ENCODE assay signal across 8 cellular contexts in the genomic region with DNA sequence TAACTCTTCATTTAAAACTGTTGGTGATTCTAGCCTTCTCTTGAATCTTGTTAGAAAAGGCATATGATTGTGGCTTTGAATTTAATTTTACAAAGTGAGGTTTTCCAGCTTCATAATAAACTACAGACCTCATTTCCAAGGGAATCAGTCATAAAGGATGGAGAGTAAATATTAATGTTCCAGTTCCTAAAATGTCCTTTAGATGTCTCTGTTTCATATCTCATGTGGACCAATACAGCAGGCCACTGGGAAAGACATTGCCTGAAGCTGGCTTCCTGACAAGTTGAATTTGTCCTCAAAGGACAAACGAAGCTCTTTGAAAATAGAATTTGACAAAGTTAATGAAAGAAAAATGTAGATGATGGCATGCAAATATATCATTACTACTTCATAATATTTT.
DNase-seq lines count a peak whose midpoint lies in the region; ATAC-seq and TF ChIP-seq lines count a peak whose summit lies in the region.

No MANE protein-coding gene starts in this region.

- no peak overlapping the region for H3K9ac ChIP-seq in HCT116 (ENCODE audit: low read length)

- TF ChIP-seq RAD21 in HCT116 (IDR thresholded peaks at IDR 0.05; ENCODE audit: low read depth), result peak; percentile 80

- H3K27me3 ChIP-seq in HCT116 (ENCODE audit: insufficient read depth, low read length), result no peaks in the 10 kb centered on the region

- no peaks in the 10 kb centered on the region for H3K27me3 Mint-ChIP-seq in Calu3 (ENCODE audit: unreplicated experiment)

- BruUV-seq in Calu3 (replicated peaks; lab: Mats Ljungman, UMichigan) (no TSS peak), HCT116 (replicated peaks; lab: Mats Ljungman, UMichigan) (no TSS peak)

- no peak for TF ChIP-seq POLR2A in HCT116 (IDR thresholded peaks at IDR 0.05; ENCODE audit: borderline replicate concordance, extremely low read depth, insufficient read depth, insufficient read length)

- H3K4me3 Mint-ChIP-seq in Calu3 (ENCODE audit: low read depth, unreplicated experiment), result no peak overlapping the region

- POLR2A ChIA-PET in HCT116 (lab: Charles Lee), result no interaction called here

- intact Hi-C loops in Calu3 (cut with micrococcal nuclease; ENCODE audit: unreplicated experiment) (loop anchor here (5.0 to 10.0 kb wide), 4 partner anchors 309 to 751 kb away; no protein-coding TSS in a partner anchor), HCT116 (cut with micrococcal nuclease) (loop anchor here (1.0 to 10.0 kb wide), 4 partner anchors 308 to 779 kb away; no protein-coding TSS in a partner anchor)

- H3K4me3 ChIP-seq in HCT116 (replicated peaks in 1 of 2; ENCODE audit: low read depth in 1 of 2, low read length in 2 of 2), result no peak overlapping the region

- H3K4me1 ChIP-seq in HCT116 (ENCODE audit: control insufficient read depth in 1 of 2, insufficient read depth in 2 of 2, low read length in 2 of 2), result peaks cover 0 to 4% of the 10 kb centered on the region in 2 experiments; a peak in 1 of 4 replicates

- peaks cover 35% of the 10 kb centered on the region for H3K4me1 Mint-ChIP-seq in Calu3 (ENCODE audit: low read depth, unreplicated experiment)

- no peaks in the 10 kb centered on the region for H3K36me3 ChIP-seq in HCT116 (ENCODE audit: control insufficient read depth in 1 of 2, insufficient read depth in 2 of 2, low read length in 2 of 2)

- no peaks in the 10 kb centered on the region for H3K79me2 ChIP-seq in HCT116 (ENCODE audit: insufficient read depth, low read length)

- H3K27ac Mint-ChIP-seq in Calu3 (ENCODE audit: unreplicated experiment), result no peak overlapping the region

- ATAC-seq in HCT116 (peak; percentile 87), GM21515 (IDR thresholded peaks at IDR 0.05; ENCODE audit: unreplicated experiment) (no peak)

- H3K27ac ChIP-seq in HCT116 (ENCODE audit: low read depth, low read length), result no peak overlapping the region

- TF ChIP-seq CTCF in Calu3 (IDR thresholded peaks at IDR 0.05; ENCODE audit: unreplicated experiment) (peak; percentile 22), HCT116 (IDR thresholded peaks at IDR 0.05 in 2 of 3, conservative IDR thresholded peaks at IDR 0.05 in 1 of 3; ENCODE audit: borderline replicate concordance in 1 of 3, insufficient read depth in 1 of 3, low read depth in 2 of 3, low read length in 2 of 3) (peak; percentile 24 to 63 (median 53); a peak in 3 of 6 replicates)

- CTCF ChIA-PET in Calu3 (lab: Charles Lee) (interaction anchor here (0.6 to 1.9 kb wide), 6 partner anchors 30 to 506 kb away, joined by 3 to 5 read pairs (median 4); no protein-coding TSS in a partner anchor), HCT116 (lab: Charles Lee) (interaction anchor here (0.6 to 2.5 kb wide), 17 partner anchors 16 to 1374 kb away, joined by 3 to 16 read pairs (median 4); partner anchors contain the start of gene IL15)

- no peaks in the 10 kb centered on the region for H4K20me1 ChIP-seq in HCT116 (ENCODE audit: insufficient read depth)

- no peak overlapping the region for H3K4me2 ChIP-seq in HCT116 (ENCODE audit: low read length)

- DNase-seq in Calu3 (no peak), HCT116 (ENCODE audit: low read depth, low spot score) (peak; percentile 24), NCI-H748 (lab: John Stamatoyannopoulos, UW; ENCODE audit: unreplicated experiment) (peak; percentile 54), dermis microvascular lymphatic vessel endothelial cell (ENCODE audit: low read depth in 2 of 2) (peak; percentile 40 to 70), midbrain (lab: John Stamatoyannopoulos, UW) (peak; percentile 66), cortex of kidney (lab: John Stamatoyannopoulos, UW) (no peak), NCI-H1048 (lab: John Stamatoyannopoulos, UW) (no peak)

- H3K9me3 ChIP-seq in HCT116 (ENCODE audit: control insufficient read depth in 1 of 2, insufficient read depth in 1 of 2, low read depth in 1 of 2, low read length in 2 of 2), result no peaks in the 10 kb centered on the region

- H2AFZ ChIP-seq in HCT116 (ENCODE audit: low read depth, low read length, poor library complexity, severe bottlenecking), result no peak overlapping the region

- no peaks in the 10 kb centered on the region for H3K9me3 Mint-ChIP-seq in Calu3 (ENCODE audit: low read depth, unreplicated experiment)

- no peaks in the 10 kb centered on the region for H3K36me3 Mint-ChIP-seq in Calu3 (ENCODE audit: insufficient read depth, unreplicated experiment)

- RAD21 ChIA-PET in HCT116 (lab: Charles Lee; ENCODE audit: low non-redundant PET in 1 of 2, low total read pairs in 2 of 2, uncharacterized antibody in 2 of 2, unreplicated experiment in 2 of 2), result interaction anchor here (1.5 to 1.6 kb wide), 2 partner anchors 365 kb away, joined by 3 read pairs; no protein-coding TSS in a partner anchor

- H3K9me2 ChIP-seq in HCT116 (ENCODE audit: insufficient read depth), result no peaks in the 10 kb centered on the region

TF ChIP-seq in HCT116, 20 proteins besides CTCF, POLR2A, EP300 and RAD21:
- TF ChIP-seq REST (IDR thresholded peaks at IDR 0.05; ENCODE audit: low read depth), result no peak
- no peak for TF ChIP-seq ELF1 (IDR thresholded peaks at IDR 0.05; ENCODE audit: borderline replicate concordance, low read depth)
- no peak for TF ChIP-seq EGR1 (IDR thresholded peaks at IDR 0.05; ENCODE audit: low read depth)
- no peak for TF ChIP-seq ZBTB33 (IDR thresholded peaks at IDR 0.05; ENCODE audit: extremely low read depth, insufficient replicate concordance, low read length)
- TF ChIP-seq SRF (IDR thresholded peaks at IDR 0.05; ENCODE audit: low read depth), result no peak
- no peak for TF ChIP-seq EZH2phosphoT487 (IDR thresholded peaks at IDR 0.05; ENCODE audit: borderline replicate concordance)
- TF ChIP-seq YY1 (IDR thresholded peaks at IDR 0.05; ENCODE audit: extremely low read depth, insufficient replicate concordance, low read depth, low read length), result no peak
- TF ChIP-seq SIN3A (IDR thresholded peaks at IDR 0.05; ENCODE audit: low read depth), result no peak
- TF ChIP-seq ATF3 (IDR thresholded peaks at IDR 0.05), result no peak
- TF ChIP-seq POLR2AphosphoS5 (IDR thresholded peaks at IDR 0.05; ENCODE audit: low read depth, low read length), result no peak
- TF ChIP-seq ZNF274 (IDR thresholded peaks at IDR 0.05; ENCODE audit: low read depth, low read length), result no peak
- no peak for TF ChIP-seq CEBPB (IDR thresholded peaks at IDR 0.05; ENCODE audit: low read depth)
- TF ChIP-seq CBX3 (IDR thresholded peaks at IDR 0.05; ENCODE audit: low read depth), result no peak
- TF ChIP-seq, protein P1, sequence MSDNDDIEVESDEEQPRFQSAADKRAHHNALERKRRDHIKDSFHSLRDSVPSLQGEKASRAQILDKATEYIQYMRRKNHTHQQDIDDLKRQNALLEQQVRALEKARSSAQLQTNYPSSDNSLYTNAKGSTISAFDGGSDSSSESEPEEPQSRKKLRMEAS (IDR thresholded peaks at IDR 0.05), result no peak
- TF ChIP-seq ZFX (IDR thresholded peaks at IDR 0.05), result no peak
- TF ChIP-seq JUND (IDR thresholded peaks at IDR 0.05), result no peak

Comparison
In these comparisons a context has a peak if more than half of its experiments do, and no peak if none do; other contexts are left out.
1. DNase-seq: peak in HCT116 (single experiment), NCI-H748 (single experiment), dermis microvascular lymphatic vessel endothelial cell (2 of 2) and midbrain (single experiment); none in Calu3 (single experiment), cortex of kidney (single experiment) and NCI-H1048 (single experiment).